In the genomic region with DNA sequence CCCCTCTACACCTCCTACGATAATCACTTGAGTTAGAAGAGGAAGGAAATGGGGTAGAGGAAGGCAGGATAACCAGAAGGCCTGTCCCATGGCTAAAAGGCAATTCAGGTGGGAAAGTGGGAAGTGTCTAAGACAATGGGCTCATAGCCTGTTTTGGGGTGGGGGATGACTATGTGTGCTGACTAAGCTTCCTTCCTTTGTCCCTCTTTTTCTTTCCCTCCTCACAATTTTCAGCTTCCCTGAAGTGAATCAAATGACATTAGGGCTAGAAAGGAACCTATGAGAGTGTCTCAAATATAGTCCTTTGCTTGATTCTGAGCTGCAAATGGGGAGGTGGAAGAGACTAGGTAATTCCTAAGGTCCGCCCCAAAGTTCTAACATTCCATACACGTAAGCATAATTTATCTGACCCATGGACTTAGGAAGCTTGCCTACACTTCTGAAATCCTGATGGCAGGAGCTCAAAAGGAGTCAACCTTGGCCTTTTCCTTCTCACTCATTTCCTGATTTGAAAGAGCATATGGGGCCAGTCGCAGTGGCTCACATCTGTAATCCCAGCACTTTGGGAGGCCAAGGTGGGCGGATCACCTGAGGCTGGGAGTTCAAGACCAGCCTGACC, we compare ENCODE assay signal across 28 cellular contexts. TPM values are rescaled to one million over a fixed set of nuclear protein-coding genes. Genes with fewer than 3 reads are reported as not detected.
"Had no signal": no experiment of that assay in that cellular context is flagged by ENCODE, and none has a peak within 500 bp of the region (broad histone marks: within the 10 kb centered on the region; RNA-seq: fewer than 3 reads in every experiment).

No MANE protein-coding gene starts in this region.

- H3K4me3 Mint-ChIP-seq: activated CD4-positive, alpha-beta memory T cell treated with anti-CD3 and anti-CD28 coated beads, Interleukin-2, amount 10 ng/mL, durations not matched to agents 7 days and 5 days; activated naive CD8-positive, alpha-beta T cell treated with anti-CD3 and anti-CD28 coated beads, Interleukin-2, amount 10 ng/mL, durations not matched to agents 7 days and 5 days; IgD-negative memory B cell; T-cell had no signal

- ATAC-seq: Right ventricle myocardium inferior, T-cell had no signal

- H3K4me1 ChIP-seq: breast epithelium had no signal

- H3K9me3 ChIP-seq: breast epithelium had no signal

- H3K27ac ChIP-seq: breast epithelium, KMS-11, SK-N-MC, VCaP had no signal

- H3K27ac Mint-ChIP-seq: activated CD4-positive, alpha-beta memory T cell treated with anti-CD3 and anti-CD28 coated beads, Interleukin-2, amount 10 ng/mL, durations not matched to agents 7 days and 5 days; activated naive CD8-positive, alpha-beta T cell treated with anti-CD3 and anti-CD28 coated beads, Interleukin-2, amount 10 ng/mL, durations not matched to agents 7 days and 5 days; activated T-helper 2 cell treated with anti-CD3 and anti-CD28 coated beads, Interferon-gamma antibody, Interleukin-2, Interleukin-4, amounts not matched to agents 10 μg/mL and 5 μg/mL and 100 μg/mL, durations not matched to agents 14 hours and 24 hours and 36 hours; IgD-negative memory B cell; T-cell had no signal

- H3K9me3 Mint-ChIP-seq: activated CD4-positive, alpha-beta memory T cell treated with anti-CD3 and anti-CD28 coated beads, Interleukin-2, amount 10 ng/mL, durations not matched to agents 7 days and 5 days; activated naive CD8-positive, alpha-beta T cell treated with anti-CD3 and anti-CD28 coated beads, Interleukin-2, amount 10 ng/mL, durations not matched to agents 7 days and 5 days; activated T-helper 2 cell treated with anti-CD3 and anti-CD28 coated beads, Interferon-gamma antibody, Interleukin-2, Interleukin-4, amounts not matched to agents 10 μg/mL and 5 μg/mL and 100 μg/mL, durations not matched to agents 14 hours and 24 hours and 36 hours; IgD-negative memory B cell; T-cell had no signal

- H3K27me3 Mint-ChIP-seq: activated CD4-positive, alpha-beta memory T cell treated with anti-CD3 and anti-CD28 coated beads, Interleukin-2, amount 10 ng/mL, durations not matched to agents 7 days and 5 days; activated naive CD8-positive, alpha-beta T cell treated with anti-CD3 and anti-CD28 coated beads, Interleukin-2, amount 10 ng/mL, durations not matched to agents 7 days and 5 days; IgD-negative memory B cell; T-cell had no signal

- DNase-seq: activated CD4-positive, alpha-beta memory T cell treated with anti-CD3 and anti-CD28 coated beads, Interleukin-2, amount 10 ng/mL, durations not matched to agents 7 days and 5 days; activated CD4-positive, alpha-beta T cell treated with anti-CD3 and anti-CD28 coated beads, Interleukin-2, amount 50 U/mL, for 1 hour; activated CD4-positive, CD25-positive, alpha-beta regulatory T cell; activated gamma-delta T cell treated with Interleukin-2 at 50 U/mL for 16 hours; activated naive CD8-positive, alpha-beta T cell treated with anti-CD3 and anti-CD28 coated beads, Interleukin-2, amount 10 ng/mL, durations not matched to agents 7 days and 5 days; activated T-cell treated with anti-CD3 and anti-CD28 coated beads for 4 hours; activated T-cell treated with anti-CD3 and anti-CD28 coated beads, Interleukin-2, amount 50 U/mL, for 48 hours; aorta; central memory CD4-positive, alpha-beta T cell; NCI-H1092; NCI-H1417; NCI-H1930; NCI-H2171; NCI-H2227 treated with DMSO at 0.1 percent for 48 hours; NCI-H446 treated with DMSO at 0.1 percent for 48 hours; NCI-H524 treated with DMSO at 0.1 percent for 48 hours; NCI-H774; T-cell; T-helper 2 cell; T1000 had no signal

- H3K27me3 ChIP-seq: breast epithelium had no signal

- H3K4me1 Mint-ChIP-seq: IgD-negative memory B cell had no signal

- H3K4me3 ChIP-seq: breast epithelium, SK-N-MC had no signal

RNA-seq across cellular contexts. Expression of gene PROCR, which starts 49.0 kb away (rescaled TPM):
- total RNA-seq: OCI-LY7 had no signal
